ENCODE assay signal across 8 cellular contexts in genomic region chr3:58640700-58641372, GRCh38. TPM values are rescaled to one million over a fixed set of nuclear protein-coding genes. Genes with fewer than 3 reads are reported as not detected.
DNase-seq lines count a peak whose midpoint lies in the region; ATAC-seq and TF ChIP-seq lines count a peak whose summit lies in the region.

No MANE protein-coding gene starts in this region.

- H3K36me3 ChIP-seq in right atrium auricular region, result no peaks in the 10 kb centered on the region

- ATAC-seq in GM21619 (IDR thresholded peaks at IDR 0.05; ENCODE audit: unreplicated experiment), result peak; percentile 95

- no peak overlapping the region for H3K27ac ChIP-seq in right atrium auricular region

- TF ChIP-seq CTCF in right atrium auricular region (IDR thresholded peaks at IDR 0.05), result peak; percentile 88 to 89
- TF ChIP-seq CTCF in retinal pigment epithelial cell (conservative IDR thresholded peaks at IDR 0.05; ENCODE audit: low read depth, low read length), result peak; percentile 92

- no peaks in the 10 kb centered on the region for H3K27me3 ChIP-seq in right atrium auricular region

- H3K4me1 ChIP-seq in right atrium auricular region, result peaks cover 0 to 6% of the 10 kb centered on the region in 2 donors

- no peaks in the 10 kb centered on the region for H3K9me3 ChIP-seq in right atrium auricular region

- H3K4me3 ChIP-seq in right atrium auricular region (no peak overlapping the region), retinal pigment epithelial cell (ENCODE audit: low read length) (no peak overlapping the region)

- DNase-seq in EH (ENCODE audit: low read depth), result peak; percentile 77
- DNase-seq in Kasumi-1 (lab: John Stamatoyannopoulos, UW), result peak; percentile 63 to 81
- peak; percentile 49 for DNase-seq in SKM-1 treated with dmso at 0.1 percent for 144 hours (lab: John Stamatoyannopoulos, UW; ENCODE audit: unreplicated experiment)
- DNase-seq in amniotic epithelial cell (ENCODE audit: low read depth), result peak; percentile 68
- DNase-seq in right atrium auricular region (ENCODE audit: low spot score), result no peak
- DNase-seq in retinal pigment epithelial cell (ENCODE audit: low read depth), result no peak
- DNase-seq in OCI-M2 (lab: John Stamatoyannopoulos, UW; ENCODE audit: unreplicated experiment), result no peak

RNA-seq across cellular contexts. Expression of gene FAM3D, which starts 25.7 kb away (rescaled TPM):
- total RNA-seq in right atrium auricular region, result not detected

Comparison
In these comparisons a context has a peak if more than half of its experiments do, and no peak if none do; other contexts are left out.
1. DNase-seq: peak in EH (single experiment), Kasumi-1 (2 of 2), SKM-1 treated with dmso at 0.1 percent for 144 hours (single experiment) and amniotic epithelial cell (single experiment); none in right atrium auricular region (single experiment), retinal pigment epithelial cell (single experiment) and OCI-M2 (single experiment).